Comparison of ENCODE assay signal across 8 cellular contexts in genomic region chr7:91880016-91880412, GRCh38. TPM values are rescaled to one million over a fixed set of nuclear protein-coding genes. Genes with fewer than 3 reads are reported as not detected.
DNase-seq lines count a peak whose midpoint lies in the region; ATAC-seq and TF ChIP-seq lines count a peak whose summit lies in the region.

No MANE protein-coding gene starts in this region.

- H3K4me3 Mint-ChIP-seq in Caco-2 (ENCODE audit: unreplicated experiment) (peak overlapping the region; percentile 90), memory B cell (peak overlapping the region; percentile 99)

- no peak for TF ChIP-seq CTCF in Caco-2 (IDR thresholded peaks at IDR 0.05; ENCODE audit: insufficient read depth in 1 of 2, low read depth in 1 of 2, low read length in 1 of 2, severe bottlenecking in 1 of 2, unreplicated experiment in 1 of 2)

- no peaks in the 10 kb centered on the region for H3K9me3 ChIP-seq in Caco-2

- no peaks in the 10 kb centered on the region for H3K36me3 ChIP-seq in Caco-2 (ENCODE audit: control insufficient read depth, insufficient read depth, low read length)

- CTCF ChIA-PET in Caco-2 (lab: Charles Lee): interaction anchor here (0.6 to 2.3 kb wide), 9 partner anchors 13 to 567 kb away, joined by 3 to 14 read pairs (median 4); partner anchors contain the start of genes AKAP9 and GATAD1

- POLR2A ChIA-PET in Caco-2 (lab: Charles Lee): interaction anchor here (0.7 kb wide), 2 partner anchors 9 to 61 kb away, joined by 3 read pairs; no protein-coding TSS in a partner anchor

- H3K9me3 Mint-ChIP-seq in Caco-2 (ENCODE audit: unreplicated experiment) (no peaks in the 10 kb centered on the region), memory B cell (no peaks in the 10 kb centered on the region)

- H3K36me3 Mint-ChIP-seq in Caco-2 (ENCODE audit: insufficient read depth, unreplicated experiment) (peaks cover 17% of the 10 kb centered on the region), memory B cell (peaks cover 20% of the 10 kb centered on the region)

- H3K4me1 ChIP-seq in Caco-2: no peaks in the 10 kb centered on the region

- peak overlapping the region; percentile 51 for H3K4me3 ChIP-seq in Caco-2 (ENCODE audit: low read depth, low read length)

- ATAC-seq in HG02759 (IDR thresholded peaks at IDR 0.05; ENCODE audit: unreplicated experiment): peak; percentile 3
- ATAC-seq in memory B cell (ENCODE audit: low read depth): no peak

- intact Hi-C loops in Caco-2 (cut with micrococcal nuclease; ENCODE audit: unreplicated experiment) (loop anchor here (1.0 to 5.0 kb wide), 8 partner anchors 49 to 582 kb away; partner anchors contain the start of genes AKAP9, CYP51A1 and GATAD1), posterior cingulate gyrus (cut with DNase I) (loop anchor here (1.0 to 5.0 kb wide), 3 partner anchors 50 to 567 kb away; partner anchors contain the start of genes AKAP9 and GATAD1)

- H3K27me3 ChIP-seq in Caco-2 (replicated peaks; ENCODE audit: control insufficient read depth, insufficient read depth, low read length): no peaks in the 10 kb centered on the region

- no peak for DNase-seq in Caco-2
- DNase-seq in amniotic epithelial cell (ENCODE audit: low read depth): peak; percentile 8
- DNase-seq in memory B cell (ENCODE audit: low spot score in 2 of 2): no peak
- no peak for DNase-seq in posterior cingulate gyrus
- no peak for DNase-seq in DMS53 treated with DMSO at 0.1 percent for 48 hours (lab: John Stamatoyannopoulos, UW; ENCODE audit: unreplicated experiment)
- DNase-seq in NCI-H1048 (lab: John Stamatoyannopoulos, UW): no peak
- DNase-seq in NCI-H510A (lab: John Stamatoyannopoulos, UW): no peak

- peak overlapping the region; percentile 86 for H3K27ac Mint-ChIP-seq in Caco-2 (ENCODE audit: unreplicated experiment)
- H3K27ac Mint-ChIP-seq in memory B cell: peak overlapping the region; percentile 94

- H3K27me3 Mint-ChIP-seq in Caco-2 (ENCODE audit: insufficient read depth, unreplicated experiment) (no peaks in the 10 kb centered on the region), memory B cell (no peaks in the 10 kb centered on the region)

- TSS peak; percentile 82 for BruUV-seq in Caco-2 (replicated peaks; lab: Mats Ljungman, UMichigan)

- no peaks in the 10 kb centered on the region for H3K4me1 Mint-ChIP-seq in Caco-2 (ENCODE audit: low read depth, unreplicated experiment)
- peaks cover 23% of the 10 kb centered on the region for H3K4me1 Mint-ChIP-seq in memory B cell

RNA-seq across cellular contexts. Expression of gene MTERF1, which starts 0.5 kb away (rescaled TPM):
- total RNA-seq in Caco-2 (2022): 16.2 and 16.9 TPM in 2 replicates
